23 cellular contexts compared by ENCODE assay signal in the genomic region with DNA sequence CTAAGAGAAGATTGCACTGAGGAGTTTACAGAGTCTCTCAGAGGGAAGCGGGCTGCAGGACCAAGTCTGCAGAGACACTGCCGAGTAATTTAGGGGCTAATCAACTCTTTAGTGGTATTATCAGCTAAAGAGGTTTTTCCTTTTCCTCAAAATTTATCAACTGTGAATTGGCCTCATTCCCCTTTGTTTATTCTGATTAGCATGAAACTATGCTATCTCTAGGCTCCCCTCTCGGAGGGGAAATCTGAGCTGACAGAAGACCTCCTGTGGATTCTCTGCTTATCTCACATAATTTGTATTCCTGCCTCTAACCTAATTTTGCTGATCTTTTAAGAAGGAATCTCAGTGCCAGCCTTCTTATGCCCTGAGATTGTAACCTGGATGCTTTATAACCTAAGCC.
"Had no signal": no experiment of that assay in that cellular context is flagged by ENCODE, and none has a peak within 500 bp of the region (broad histone marks: within the 10 kb centered on the region; RNA-seq: fewer than 3 reads in every experiment).

No MANE protein-coding gene starts in this region.

- ATAC-seq: activated CD8-positive, alpha-beta T cell treated with anti-CD3 and anti-CD28 coated beads, Interleukin-2, amount 10 ng/mL, durations not matched to agents 7 days and 5 days; esophagus mucosa; left lobe of liver; lower lobe of right lung; naive thymus-derived CD8-positive, alpha-beta T cell; right lobe of liver; stimulated activated effector memory CD8-positive, alpha-beta T cell treated with anti-CD3 and anti-CD28 coated beads, Interleukin-12 subunit alpha, Interleukin-12 subunit beta, amount 100 ng/mL, for 72 hours; stimulated activated naive CD8-positive, alpha-beta T cell treated with anti-CD3 and anti-CD28 coated beads, Interleukin-15, amount 100 ng/mL, for 72 hours; T-cell had no signal

- H3K27me3 ChIP-seq: ascending aorta, brain microvascular endothelial cell, hepatocyte, right lobe of liver, tibial artery had no signal

- H2AFZ ChIP-seq: hepatocyte, parathyroid adenoma had no signal

- H3K4me3 ChIP-seq: ascending aorta, hepatocyte, lower lobe of right lung, right lobe of liver, skin epidermis, tibial artery had no signal

- H3K4me2 ChIP-seq: hepatocyte had no signal

- H3K27ac ChIP-seq: ascending aorta, brain microvascular endothelial cell, hepatocyte, lower lobe of right lung, parathyroid adenoma, right lobe of liver, skin epidermis, tibial artery, VCaP had no signal

- H3K79me2 ChIP-seq: hepatocyte, parathyroid adenoma had no signal

- H3K9me3 ChIP-seq: ascending aorta, lower lobe of right lung, right lobe of liver, tibial artery had no signal

- H3K36me3 ChIP-seq: ascending aorta, brain microvascular endothelial cell, lower lobe of right lung, right lobe of liver, tibial artery had no signal

- DNase-seq: activated CD4-positive, alpha-beta T cell treated with anti-CD3 and anti-CD28 coated beads for 1 hour; activated CD4-positive, alpha-beta T cell treated with anti-CD3 and anti-CD28 coated beads, Interleukin-2, amount 50 U/mL, for 1 hour; activated CD8-positive, alpha-beta T cell treated with anti-CD3 and anti-CD28 coated beads, Interleukin-2, amount 10 ng/mL, durations not matched to agents 7 days and 5 days; activated gamma-delta T cell; brain microvascular endothelial cell; central memory CD4-positive, alpha-beta T cell; effector memory CD4-positive, alpha-beta T cell; foreskin melanocyte; lower lobe of right lung; naive thymus-derived CD8-positive, alpha-beta T cell; right lobe of liver; stimulated activated CD4-positive, alpha-beta T cell treated with anti-CD3 and anti-CD28 coated beads, Interleukin-1b, Interleukin-23, amount 100 ng/mL, for 48 hours; stimulated activated naive CD8-positive, alpha-beta T cell treated with anti-CD3 and anti-CD28 coated beads, Interleukin-15, amount 100 ng/mL, for 72 hours; T-cell; tibial artery had no signal

- H3K9ac ChIP-seq: parathyroid adenoma had no signal

- H3K4me1 ChIP-seq: ascending aorta, lower lobe of right lung, parathyroid adenoma, right lobe of liver, tibial artery had no signal
